In the genomic region with DNA sequence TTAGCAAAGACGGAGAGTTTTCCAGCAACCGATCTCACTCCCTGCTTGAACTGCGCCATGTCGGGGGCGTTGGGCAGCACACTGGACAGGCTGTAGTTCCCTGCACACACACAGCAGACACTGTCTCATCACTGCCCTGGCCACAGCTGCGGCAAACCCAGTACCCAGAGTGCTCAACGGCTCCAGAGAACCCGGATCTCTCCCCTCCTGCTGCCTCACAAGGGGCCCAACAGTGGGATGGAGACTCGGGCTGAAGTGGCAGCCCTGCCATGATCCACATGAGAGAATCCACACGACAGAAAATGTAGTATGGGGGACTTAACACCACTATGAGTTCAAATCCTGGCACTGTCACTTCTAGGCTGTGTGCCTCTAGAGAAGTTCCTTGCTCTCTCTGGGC, we compare ENCODE assay signal across 31 cellular contexts.
"Had no signal": no experiment of that assay in that cellular context is flagged by ENCODE, and none has a peak within 500 bp of the region (broad histone marks: within the 10 kb centered on the region; RNA-seq: fewer than 3 reads in every experiment).

No MANE protein-coding gene starts in this region.

- H3K27ac ChIP-seq: ascending aorta, cardiac muscle cell, neural progenitor cell, parathyroid adenoma, thoracic aorta, upper lobe of left lung had no signal

- H3K4me3 Mint-ChIP-seq: activated CD4-positive, alpha-beta T cell treated with anti-CD3 and anti-CD28 coated beads, Interleukin-2, amount 10 ng/mL, durations not matched to agents 7 days and 5 days; activated CD8-positive, alpha-beta T cell treated with anti-CD3 and anti-CD28 coated beads for 36 hours; activated naive CD4-positive, alpha-beta T cell treated with anti-CD3 and anti-CD28 coated beads for 36 hours; activated naive CD8-positive, alpha-beta T cell treated with anti-CD3 and anti-CD28 coated beads for 36 hours; activated T-cell treated with anti-CD3 and anti-CD28 coated beads, Interleukin-2, amount 50 U/mL, for 72 hours; brain; naive thymus-derived CD4-positive, alpha-beta T cell; neural progenitor cell; T-helper 17 cell; WTC11 had no signal

- H3K4me2 ChIP-seq: neural progenitor cell had no signal

- H3K9me3 ChIP-seq: adrenal gland, ascending aorta, thoracic aorta, upper lobe of left lung had no signal

- H2AFZ ChIP-seq: neural progenitor cell, parathyroid adenoma had no signal

- H3K4me1 ChIP-seq: ascending aorta, neural progenitor cell, parathyroid adenoma had no signal

- FAIRE-seq: kidney had no signal

- H3K9me3 Mint-ChIP-seq: activated CD4-positive, alpha-beta T cell treated with anti-CD3 and anti-CD28 coated beads, Interleukin-2, amount 10 ng/mL, durations not matched to agents 7 days and 5 days; activated CD8-positive, alpha-beta T cell treated with anti-CD3 and anti-CD28 coated beads for 36 hours; activated naive CD4-positive, alpha-beta T cell treated with anti-CD3 and anti-CD28 coated beads for 36 hours; activated naive CD8-positive, alpha-beta T cell treated with anti-CD3 and anti-CD28 coated beads for 36 hours; activated T-cell treated with anti-CD3 and anti-CD28 coated beads, Interleukin-2, amount 50 U/mL, for 72 hours; brain; naive thymus-derived CD4-positive, alpha-beta T cell; neural progenitor cell; WTC11 had no signal

- H3K4me3 ChIP-seq: adrenal gland, ascending aorta, cardiac muscle cell, neural progenitor cell, thoracic aorta, upper lobe of left lung had no signal

- DNase-seq: activated CD4-positive, alpha-beta T cell treated with anti-CD3 and anti-CD28 coated beads for 1 hour; activated CD4-positive, alpha-beta T cell treated with anti-CD3 and anti-CD28 coated beads, Interleukin-2, amount 10 ng/mL, durations not matched to agents 7 days and 5 days; activated effector memory CD4-positive, alpha-beta T cell treated with Interleukin-2 at 50 U/mL for 16 hours; activated naive CD4-positive, alpha-beta T cell treated with anti-CD3 and anti-CD28 coated beads for 36 hours; activated naive CD8-positive, alpha-beta T cell treated with anti-CD3 and anti-CD28 coated beads for 36 hours; activated T-cell treated with anti-CD3 and anti-CD28 coated beads for 4 hours; activated T-cell treated with anti-CD3 and anti-CD28 coated beads, Interleukin-2, amount 50 U/mL, for 72 hours; cortex of kidney; foreskin fibroblast; hippocampal formation; kidney; left colon; midbrain; naive thymus-derived CD4-positive, alpha-beta T cell; occipital lobe; stimulated activated CD4-positive, alpha-beta T cell treated with anti-CD3 and anti-CD28 coated beads, Interleukin-2, amount 100 ng/mL, for 48 hours; stimulated activated naive CD8-positive, alpha-beta T cell treated with anti-CD3 and anti-CD28 coated beads, Interleukin-15, Interleukin-2, amounts not matched to agents 100 U/mL and 50 U/mL, for 24 hours; T-helper 17 cell; T1000; upper lobe of left lung had no signal

- H3K9ac ChIP-seq: neural progenitor cell, parathyroid adenoma had no signal

- H3K27me3 Mint-ChIP-seq: activated CD4-positive, alpha-beta T cell treated with anti-CD3 and anti-CD28 coated beads, Interleukin-2, amount 10 ng/mL, durations not matched to agents 7 days and 5 days; activated CD8-positive, alpha-beta T cell treated with anti-CD3 and anti-CD28 coated beads for 36 hours; activated naive CD8-positive, alpha-beta T cell treated with anti-CD3 and anti-CD28 coated beads for 36 hours; brain; naive thymus-derived CD4-positive, alpha-beta T cell; T-helper 17 cell had no signal

- H3K36me3 Mint-ChIP-seq: WTC11 had no signal

- H3K79me2 ChIP-seq: parathyroid adenoma had no signal

- H3K4me1 Mint-ChIP-seq: activated naive CD8-positive, alpha-beta T cell treated with anti-CD3 and anti-CD28 coated beads for 36 hours had no signal

- ATAC-seq: activated CD8-positive, alpha-beta T cell treated with anti-CD3 and anti-CD28 coated beads for 36 hours; activated T-cell treated with anti-CD3 and anti-CD28 coated beads, Interleukin-2, amount 50 U/mL, for 72 hours; left colon; right cardiac atrium; SK-N-SH treated with all-trans-retinoic acid at 6 μM for 48 hours; stimulated activated naive CD8-positive, alpha-beta T cell treated with anti-CD3 and anti-CD28 coated beads, Interleukin-15, Interleukin-2, amounts not matched to agents 100 U/mL and 50 U/mL, for 24 hours; T-helper 17 cell had no signal

- H3K36me3 ChIP-seq: neural progenitor cell had no signal

- H3K27me3 ChIP-seq: adrenal gland, ascending aorta, cardiac muscle cell, neural progenitor cell, upper lobe of left lung had no signal

- H3K27ac Mint-ChIP-seq: activated CD4-positive, alpha-beta T cell treated with anti-CD3 and anti-CD28 coated beads, Interleukin-2, amount 10 ng/mL, durations not matched to agents 7 days and 5 days; activated CD8-positive, alpha-beta T cell treated with anti-CD3 and anti-CD28 coated beads for 36 hours; activated naive CD4-positive, alpha-beta T cell treated with anti-CD3 and anti-CD28 coated beads for 36 hours; activated naive CD8-positive, alpha-beta T cell treated with anti-CD3 and anti-CD28 coated beads for 36 hours; activated T-cell treated with anti-CD3 and anti-CD28 coated beads, Interleukin-2, amount 50 U/mL, for 72 hours; neural progenitor cell; T-helper 17 cell; WTC11 had no signal
